9 cellular contexts compared by ENCODE assay signal in genomic region chr18:77067315-77068061, GRCh38.
DNase-seq lines count a peak whose midpoint lies in the region; ATAC-seq, FAIRE-seq and TF ChIP-seq lines count a peak whose summit lies in the region.
"Had no signal": no experiment of that assay in that cellular context is flagged by ENCODE, and none has a peak within 500 bp of the region (broad histone marks: within the 10 kb centered on the region; RNA-seq: fewer than 3 reads in every experiment).

No MANE protein-coding gene starts in this region.

- WGBS in thyroid gland, 2 donors = 72 to 76% methylated on average over 14 of the region's 14 CpGs

- H3K4me3 ChIP-seq in Loucy (ENCODE audit: low read length, poor library complexity, severe bottlenecking) = peak overlapping the region; percentile 5
- H3K4me3 ChIP-seq in endothelial cell of umbilical vein (replicated peaks in 1 of 3; ENCODE audit: insufficient read depth in 1 of 3, low read depth in 1 of 3, low read length in 3 of 3) = peak overlapping the region in 1 of 3 experiments; percentile 2
- no peak overlapping the region for H3K4me3 ChIP-seq in thyroid gland (replicated peaks in 1 of 3)

- H3K9me1 ChIP-seq in endothelial cell of umbilical vein (replicated peaks; ENCODE audit: control insufficient read depth, extremely low read depth, insufficient read depth, low read length) = no peaks in the 10 kb centered on the region

- H3K9me3 Mint-ChIP-seq in activated CD4-positive, alpha-beta memory T cell treated with anti-CD3 and anti-CD28 coated beads, Interleukin-2, amount 10 ng/mL, durations not matched to agents 7 days and 5 days = no peaks in the 10 kb centered on the region
- no peaks in the 10 kb centered on the region for H3K9me3 Mint-ChIP-seq in nephron progenitor cell

- H3K9me2 ChIP-seq in Loucy (replicated peaks; ENCODE audit: low read depth, low read length) = no peaks in the 10 kb centered on the region

- peaks cover 5% of the 10 kb centered on the region; the same call in 1 of the 2 replicates for H3K79me2 ChIP-seq in Loucy (ENCODE audit: insufficient read depth, low read length)
- no peaks in the 10 kb centered on the region for H3K79me2 ChIP-seq in endothelial cell of umbilical vein (ENCODE audit: control insufficient read depth, insufficient read depth, low read length)

- peaks cover 94% of the 10 kb centered on the region for H3K4me1 ChIP-seq in Loucy (ENCODE audit: insufficient read depth, low read length, poor library complexity, severe bottlenecking)
- peaks cover 67% of the 10 kb centered on the region for H3K4me1 ChIP-seq in endothelial cell of umbilical vein (ENCODE audit: control insufficient read depth, extremely low read depth, insufficient read depth, low read length)
- peaks cover 39 to 62% of the 10 kb centered on the region in 2 donors for H3K4me1 ChIP-seq in thyroid gland

- H3F3A ChIP-seq in Loucy (ENCODE audit: low read depth) = peaks cover 15% of the 10 kb centered on the region

- TSS peak; percentile 29 for BruUV-seq in endothelial cell of umbilical vein (replicated peaks; lab: Mats Ljungman, UMichigan)

- H3K9ac ChIP-seq in Loucy (ENCODE audit: low read depth, low read length, poor library complexity, severe bottlenecking) (peak overlapping the region; percentile 72), endothelial cell of umbilical vein (replicated peaks; ENCODE audit: extremely low read depth, insufficient read depth, low read length) (peak overlapping the region; percentile 61)

- H4K20me1 ChIP-seq in Loucy (ENCODE audit: insufficient read depth, low read length, poor library complexity, severe bottlenecking) (no peaks in the 10 kb centered on the region), endothelial cell of umbilical vein (replicated peaks; ENCODE audit: control insufficient read depth, extremely low read depth, insufficient read depth, low read length) (no peaks in the 10 kb centered on the region)

- DNase-seq in Right ventricle myocardium inferior (ENCODE audit: missing footprints) (peak; percentile 76), cardiac septum (ENCODE audit: low spot score) (no peak), endothelial cell of umbilical vein (ENCODE audit: low read depth, low spot score) (peak; percentile 86), nephron progenitor cell (no peak), thyroid gland (no peak), globus pallidus (ENCODE audit: low spot score) (no peak)
- DNase-seq in activated CD4-positive, alpha-beta memory T cell treated with anti-CD3 and anti-CD28 coated beads, Interleukin-2, amount 10 ng/mL, durations not matched to agents 7 days and 5 days = peak; percentile 82

- peak overlapping the region; percentile 99 for H3K27ac Mint-ChIP-seq in activated CD4-positive, alpha-beta memory T cell treated with anti-CD3 and anti-CD28 coated beads, Interleukin-2, amount 10 ng/mL, durations not matched to agents 7 days and 5 days
- H3K27ac Mint-ChIP-seq in nephron progenitor cell = peak overlapping the region; percentile 81

- dilution Hi-C loops in endothelial cell of umbilical vein (cut with MboI; ENCODE audit: extremely low pct_ligation_motif_present, low sequenced_read_pairs) = no loop called here

- H3K27me3 Mint-ChIP-seq in activated CD4-positive, alpha-beta memory T cell treated with anti-CD3 and anti-CD28 coated beads, Interleukin-2, amount 10 ng/mL, durations not matched to agents 7 days and 5 days = no peaks in the 10 kb centered on the region
- H3K27me3 Mint-ChIP-seq in nephron progenitor cell (ENCODE audit: low read depth, poor library complexity) = peaks cover 3% of the 10 kb centered on the region

- H2AFZ ChIP-seq in Loucy (ENCODE audit: low read length) (no peak overlapping the region), endothelial cell of umbilical vein (ENCODE audit: low read depth, low read length) (peak overlapping the region; percentile 32)

- ATAC-seq in Right ventricle myocardium inferior = peak; percentile 63

- H3K4me2 ChIP-seq in Loucy (ENCODE audit: low read depth, low read length, poor library complexity, severe bottlenecking) (peak overlapping the region; percentile 40), endothelial cell of umbilical vein (ENCODE audit: insufficient read depth, low read length) (peak overlapping the region; percentile 53)

- H3K36me3 Mint-ChIP-seq in activated CD4-positive, alpha-beta memory T cell treated with anti-CD3 and anti-CD28 coated beads, Interleukin-2, amount 10 ng/mL, durations not matched to agents 7 days and 5 days (ENCODE audit: low read depth) = peaks cover 80% of the 10 kb centered on the region
- no peaks in the 10 kb centered on the region for H3K36me3 Mint-ChIP-seq in nephron progenitor cell (ENCODE audit: low read depth)

- no peaks in the 10 kb centered on the region for H3K36me3 ChIP-seq in Loucy (ENCODE audit: insufficient read depth, low read length)
- no peaks in the 10 kb centered on the region for H3K36me3 ChIP-seq in endothelial cell of umbilical vein (ENCODE audit: control insufficient read depth in 2 of 2, extremely low read depth in 1 of 2, insufficient read depth in 2 of 2, low read length in 2 of 2)
- H3K36me3 ChIP-seq in thyroid gland = no peaks in the 10 kb centered on the region

- FAIRE-seq in endothelial cell of umbilical vein (lab: Jason Lieb, UNC) = peak; percentile 92
- FAIRE-seq: A204.1 had no signal

- TF ChIP-seq CTCF in Loucy (conservative IDR thresholded peaks at IDR 0.05; ENCODE audit: low read length) (peak; percentile 52), endothelial cell of umbilical vein (IDR thresholded peaks at IDR 0.05; ENCODE audit: extremely low read depth in 1 of 2, insufficient read depth in 1 of 2, low read depth in 1 of 2, low read length in 2 of 2) (no peak), nephron progenitor cell (IDR thresholded peaks at IDR 0.05) (no peak), thyroid gland (IDR thresholded peaks at IDR 0.05) (no peak)

- no peaks in the 10 kb centered on the region for H3K9me3 ChIP-seq in Loucy (ENCODE audit: insufficient read depth, low read depth, low read length)
- no peaks in the 10 kb centered on the region for H3K9me3 ChIP-seq in endothelial cell of umbilical vein (replicated peaks; ENCODE audit: control insufficient read depth, insufficient read depth, low read length)
- H3K9me3 ChIP-seq in thyroid gland = no peaks in the 10 kb centered on the region

- peak overlapping the region; percentile 79 for H3K27ac ChIP-seq in endothelial cell of umbilical vein (ENCODE audit: insufficient read depth, low read depth, low read length)
- H3K27ac ChIP-seq in thyroid gland = peak overlapping the region; percentile 15 to 55 (median 44)

- H3K4me1 Mint-ChIP-seq in activated CD4-positive, alpha-beta memory T cell treated with anti-CD3 and anti-CD28 coated beads, Interleukin-2, amount 10 ng/mL, durations not matched to agents 7 days and 5 days = peaks cover 100% of the 10 kb centered on the region
- H3K4me1 Mint-ChIP-seq in nephron progenitor cell = peaks cover 39% of the 10 kb centered on the region

- no peaks in the 10 kb centered on the region for H3K27me3 ChIP-seq in Loucy (ENCODE audit: insufficient read depth, low read length, poor library complexity, severe bottlenecking)
- no peaks in the 10 kb centered on the region for H3K27me3 ChIP-seq in endothelial cell of umbilical vein (ENCODE audit: control insufficient read depth in 2 of 2, insufficient read depth in 2 of 2, low read length in 2 of 2)
- no peaks in the 10 kb centered on the region for H3K27me3 ChIP-seq in thyroid gland

- CTCF ChIA-PET in activated CD4-positive, alpha-beta memory T cell treated with anti-CD3 and anti-CD28 coated beads, Interleukin-2, amount 10 ng/mL, durations not matched to agents 7 days and 5 days (lab: Charles Lee) = interaction anchor here (0.9 to 7.0 kb wide), 10 partner anchors 10 to 144 kb away, joined by 3 to 49 read pairs (median 6); partner anchors contain the start of gene MBP
- CTCF ChIA-PET in endothelial cell of umbilical vein (lab: Charles Lee) = interaction anchor here (1.2 to 3.7 kb wide), 10 partner anchors 12 to 146 kb away, joined by 3 to 31 read pairs (median 6); no protein-coding TSS in a partner anchor

- POLR2A ChIA-PET in activated CD4-positive, alpha-beta memory T cell treated with anti-CD3 and anti-CD28 coated beads, Interleukin-2, amount 10 ng/mL, durations not matched to agents 7 days and 5 days (lab: Charles Lee) = interaction anchor here (0.7 to 15.2 kb wide), 10 partner anchors 13 to 143 kb away, joined by 3 to 437 read pairs (median 4); partner anchors contain the start of gene MBP
- POLR2A ChIA-PET in endothelial cell of umbilical vein (lab: Charles Lee) = interaction anchor here (1.0 to 1.1 kb wide), 2 partner anchors 19 to 34 kb away, joined by 3 to 4 read pairs; no protein-coding TSS in a partner anchor

- TF ChIP-seq POLR2A in endothelial cell of umbilical vein (IDR thresholded peaks at IDR 0.05; ENCODE audit: low read depth, low read length) (no peak), thyroid gland (IDR thresholded peaks at IDR 0.05) (no peak)

- intact Hi-C loops in Right ventricle myocardium inferior (cut with DNase I) = no loop called here
- intact Hi-C loops in cardiac septum (cut with DNase I) = loop anchor here (5.0 kb wide), 2 partner anchors 65 to 145 kb away; partner anchors contain the start of gene MBP
- intact Hi-C loops in endothelial cell of umbilical vein (cut with micrococcal nuclease) = loop anchor here (1.0 to 5.0 kb wide), 5 partner anchors 12 to 145 kb away; partner anchors contain the start of gene MBP
- intact Hi-C loops in thyroid gland (cut with DNase I) = no loop called here

- H3K4me3 Mint-ChIP-seq in activated CD4-positive, alpha-beta memory T cell treated with anti-CD3 and anti-CD28 coated beads, Interleukin-2, amount 10 ng/mL, durations not matched to agents 7 days and 5 days = peak overlapping the region; percentile 53
- no peak overlapping the region for H3K4me3 Mint-ChIP-seq in nephron progenitor cell

TF ChIP-seq in endothelial cell of umbilical vein, 7 proteins besides CTCF, POLR2A, EP300 and RAD21:
- TF ChIP-seq GATA2 (IDR thresholded peaks at IDR 0.05; ENCODE audit: insufficient read depth, insufficient read length, low read depth, low read length) (no peak), POLR2AphosphoS5 (IDR thresholded peaks at IDR 0.05; ENCODE audit: insufficient read depth, low read depth, low read length) (peak; percentile 35), EZH2 (IDR thresholded peaks at IDR 0.05; ENCODE audit: borderline replicate concordance, low read depth, low read length, severe bottlenecking) (no peak), JUN (IDR thresholded peaks at IDR 0.05; ENCODE audit: borderline replicate concordance, insufficient read depth, insufficient read length, low read depth) (peak; percentile 28), MYC (IDR thresholded peaks at IDR 0.05; ENCODE audit: low read depth, low read length) (no peak), FOS (IDR thresholded peaks at IDR 0.05; ENCODE audit: borderline replicate concordance, insufficient read depth, low read length) (peak; percentile 75)
- TF ChIP-seq, protein P1, sequence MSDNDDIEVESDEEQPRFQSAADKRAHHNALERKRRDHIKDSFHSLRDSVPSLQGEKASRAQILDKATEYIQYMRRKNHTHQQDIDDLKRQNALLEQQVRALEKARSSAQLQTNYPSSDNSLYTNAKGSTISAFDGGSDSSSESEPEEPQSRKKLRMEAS (IDR thresholded peaks at IDR 0.05; ENCODE audit: insufficient read depth, insufficient read length) = no peak

Comparison
In these comparisons a context has a peak if more than half of its experiments do, and no peak if none do; other contexts are left out.
1. DNase-seq: peak in Right ventricle myocardium inferior (single experiment), activated CD4-positive, alpha-beta memory T cell treated with anti-CD3 and anti-CD28 coated beads, Interleukin-2, amount 10 ng/mL, durations not matched to agents 7 days and 5 days (single experiment) and endothelial cell of umbilical vein (single experiment); none in cardiac septum (single experiment), nephron progenitor cell (single experiment), thyroid gland (0 of 2) and globus pallidus (single experiment).
2. intact Hi-C loops: an anchor here in cardiac septum (5.0 kb wide) and endothelial cell of umbilical vein (1.0 to 5.0 kb wide); none called in Right ventricle myocardium inferior and thyroid gland.